ENCODE assay signal across 1 cellular context in genomic region chr11:64206457-64207246, GRCh38.
TF ChIP-seq lines count a peak whose summit lies in the region.

Gene FERMT3 (plus strand): TSS chr11:64206721. CDS start chr11:64207365, 644 bp downstream.

TF ChIP-seq in K562, 482 proteins besides CTCF, POLR2A, EP300 and RAD21 (continued from another document and continues in another):
- TF ChIP-seq, protein P1, sequence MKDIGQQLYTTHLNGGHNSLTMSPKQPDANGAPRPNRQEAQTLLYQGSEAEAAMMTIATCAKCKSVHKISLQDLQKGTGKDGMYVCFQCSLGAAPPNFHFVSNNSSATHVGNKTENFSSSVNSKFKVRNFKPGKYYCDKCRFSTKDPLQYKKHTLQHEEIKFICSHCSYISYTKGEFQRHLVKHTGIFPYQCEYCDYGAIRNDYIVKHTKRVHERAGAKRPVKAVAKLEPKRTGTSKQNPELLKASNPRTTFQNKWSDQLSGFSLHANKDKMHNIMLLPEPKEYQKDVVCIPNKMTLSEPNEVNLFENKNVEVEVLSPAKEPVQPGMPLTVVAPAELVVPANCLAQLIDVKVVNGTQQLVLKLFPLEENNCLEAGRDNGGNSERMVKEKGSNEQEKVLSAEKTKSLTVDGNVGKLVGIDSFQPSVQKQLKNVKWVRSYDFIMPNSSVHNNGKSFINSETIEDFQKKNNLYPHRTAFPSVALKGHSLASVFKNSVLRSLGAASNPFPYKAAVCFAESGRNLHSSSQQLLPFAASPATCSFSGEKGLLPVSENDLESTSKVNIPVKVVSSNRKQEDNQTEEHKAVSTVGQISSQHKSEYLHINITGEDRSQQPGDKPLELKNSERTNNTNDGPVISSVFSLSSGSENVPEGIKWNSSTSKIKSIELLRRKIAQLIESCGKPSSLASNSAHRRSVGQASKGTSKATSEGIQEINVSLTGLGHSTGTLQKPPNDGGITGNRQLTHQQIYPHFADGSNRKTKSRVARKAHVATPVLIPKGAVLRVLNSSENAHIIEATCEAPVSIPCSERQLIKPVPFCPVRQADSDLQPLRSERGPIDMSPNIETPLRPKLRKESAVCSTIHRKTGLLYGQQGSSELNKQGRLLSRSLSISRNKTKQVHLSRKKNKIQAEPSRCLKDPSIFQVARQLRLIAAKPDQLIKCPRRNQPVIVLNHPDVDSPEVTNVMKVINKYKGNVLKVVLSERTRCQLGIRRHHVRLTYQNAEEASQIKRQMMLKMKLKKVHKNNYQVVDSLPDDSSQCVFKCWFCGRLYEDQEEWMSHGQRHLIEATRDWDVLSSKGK (CRISPR knock-in tag; IDR thresholded peaks at IDR 0.05), result no peak
- no peak for TF ChIP-seq ELF1 (tag; IDR thresholded peaks at IDR 0.05)
- TF ChIP-seq POLR3A (IDR thresholded peaks at IDR 0.05; ENCODE audit: borderline replicate concordance, extremely low read depth, insufficient read depth, insufficient read length), result no peak
- no peak for TF ChIP-seq PRMT5 (CRISPR knock-in tag; IDR thresholded peaks at IDR 0.05)
- peak; percentile 74; the same call in 1 of the 2 replicates for TF ChIP-seq ZNF583 (CRISPR knock-in tag; IDR thresholded peaks at IDR 0.05)
- no peak for TF ChIP-seq IFI16 (CRISPR knock-in tag; IDR thresholded peaks at IDR 0.05)
- no peak for TF ChIP-seq OTX1 (CRISPR knock-in tag; IDR thresholded peaks at IDR 0.05)
- TF ChIP-seq BHLHE40 (IDR thresholded peaks at IDR 0.05; ENCODE audit: low read length), result peak; percentile 80
- no peak for TF ChIP-seq MEF2A (IDR thresholded peaks at IDR 0.05; ENCODE audit: control insufficient read depth, low read depth, low read length)
- peak in 1 of 2 experiments; percentile 40; a peak in 1 of 4 replicates for TF ChIP-seq KDM1A (IDR thresholded peaks at IDR 0.05)
- TF ChIP-seq BCLAF1 (IDR thresholded peaks at IDR 0.05; ENCODE audit: borderline replicate concordance in 1 of 2, control insufficient read depth in 1 of 2, low read depth in 2 of 2, low read length in 1 of 2), result 0 out of 4 replicates have a peak, but pooled peaks of 1 of the 2 experiments have one; percentile 3
- TF ChIP-seq ZC3H11A (IDR thresholded peaks at IDR 0.05; ENCODE audit: low read depth, low read length), result no peak
- TF ChIP-seq, protein P2, sequence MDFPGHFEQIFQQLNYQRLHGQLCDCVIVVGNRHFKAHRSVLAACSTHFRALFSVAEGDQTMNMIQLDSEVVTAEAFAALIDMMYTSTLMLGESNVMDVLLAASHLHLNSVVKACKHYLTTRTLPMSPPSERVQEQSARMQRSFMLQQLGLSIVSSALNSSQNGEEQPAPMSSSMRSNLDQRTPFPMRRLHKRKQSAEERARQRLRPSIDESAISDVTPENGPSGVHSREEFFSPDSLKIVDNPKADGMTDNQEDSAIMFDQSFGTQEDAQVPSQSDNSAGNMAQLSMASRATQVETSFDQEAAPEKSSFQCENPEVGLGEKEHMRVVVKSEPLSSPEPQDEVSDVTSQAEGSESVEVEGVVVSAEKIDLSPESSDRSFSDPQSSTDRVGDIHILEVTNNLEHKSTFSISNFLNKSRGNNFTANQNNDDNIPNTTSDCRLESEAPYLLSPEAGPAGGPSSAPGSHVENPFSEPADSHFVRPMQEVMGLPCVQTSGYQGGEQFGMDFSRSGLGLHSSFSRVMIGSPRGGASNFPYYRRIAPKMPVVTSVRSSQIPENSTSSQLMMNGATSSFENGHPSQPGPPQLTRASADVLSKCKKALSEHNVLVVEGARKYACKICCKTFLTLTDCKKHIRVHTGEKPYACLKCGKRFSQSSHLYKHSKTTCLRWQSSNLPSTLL (IDR thresholded peaks at IDR 0.05), result no peak
- peak; percentile 39 for TF ChIP-seq TAF9B (IDR thresholded peaks at IDR 0.05; ENCODE audit: partially characterized antibody)
- TF ChIP-seq, protein P3, sequence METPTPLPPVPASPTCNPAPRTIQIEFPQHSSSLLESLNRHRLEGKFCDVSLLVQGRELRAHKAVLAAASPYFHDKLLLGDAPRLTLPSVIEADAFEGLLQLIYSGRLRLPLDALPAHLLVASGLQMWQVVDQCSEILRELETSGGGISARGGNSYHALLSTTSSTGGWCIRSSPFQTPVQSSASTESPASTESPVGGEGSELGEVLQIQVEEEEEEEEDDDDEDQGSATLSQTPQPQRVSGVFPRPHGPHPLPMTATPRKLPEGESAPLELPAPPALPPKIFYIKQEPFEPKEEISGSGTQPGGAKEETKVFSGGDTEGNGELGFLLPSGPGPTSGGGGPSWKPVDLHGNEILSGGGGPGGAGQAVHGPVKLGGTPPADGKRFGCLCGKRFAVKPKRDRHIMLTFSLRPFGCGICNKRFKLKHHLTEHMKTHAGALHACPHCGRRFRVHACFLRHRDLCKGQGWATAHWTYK (CRISPR knock-in tag; IDR thresholded peaks at IDR 0.05), result peak; percentile 43
- TF ChIP-seq PHF21A (IDR thresholded peaks at IDR 0.05; ENCODE audit: borderline replicate concordance, low read depth), result no peak
- TF ChIP-seq ZNF764 (CRISPR knock-in tag; IDR thresholded peaks at IDR 0.05; ENCODE audit: low read depth), result no peak
- TF ChIP-seq FOXA1 (IDR thresholded peaks at IDR 0.05; ENCODE audit: borderline replicate concordance), result no peak
- TF ChIP-seq, protein P4, sequence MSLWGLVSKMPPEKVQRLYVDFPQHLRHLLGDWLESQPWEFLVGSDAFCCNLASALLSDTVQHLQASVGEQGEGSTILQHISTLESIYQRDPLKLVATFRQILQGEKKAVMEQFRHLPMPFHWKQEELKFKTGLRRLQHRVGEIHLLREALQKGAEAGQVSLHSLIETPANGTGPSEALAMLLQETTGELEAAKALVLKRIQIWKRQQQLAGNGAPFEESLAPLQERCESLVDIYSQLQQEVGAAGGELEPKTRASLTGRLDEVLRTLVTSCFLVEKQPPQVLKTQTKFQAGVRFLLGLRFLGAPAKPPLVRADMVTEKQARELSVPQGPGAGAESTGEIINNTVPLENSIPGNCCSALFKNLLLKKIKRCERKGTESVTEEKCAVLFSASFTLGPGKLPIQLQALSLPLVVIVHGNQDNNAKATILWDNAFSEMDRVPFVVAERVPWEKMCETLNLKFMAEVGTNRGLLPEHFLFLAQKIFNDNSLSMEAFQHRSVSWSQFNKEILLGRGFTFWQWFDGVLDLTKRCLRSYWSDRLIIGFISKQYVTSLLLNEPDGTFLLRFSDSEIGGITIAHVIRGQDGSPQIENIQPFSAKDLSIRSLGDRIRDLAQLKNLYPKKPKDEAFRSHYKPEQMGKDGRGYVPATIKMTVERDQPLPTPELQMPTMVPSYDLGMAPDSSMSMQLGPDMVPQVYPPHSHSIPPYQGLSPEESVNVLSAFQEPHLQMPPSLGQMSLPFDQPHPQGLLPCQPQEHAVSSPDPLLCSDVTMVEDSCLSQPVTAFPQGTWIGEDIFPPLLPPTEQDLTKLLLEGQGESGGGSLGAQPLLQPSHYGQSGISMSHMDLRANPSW (CRISPR knock-in tag; IDR thresholded peaks at IDR 0.05), result no peak
- TF ChIP-seq POLR2AphosphoS2 (IDR thresholded peaks at IDR 0.05; ENCODE audit: low read length), result peak; percentile 76; the same call in 1 of the 2 replicates
- peak in 1 of 2 experiments; percentile 38; a peak in 1 of 4 replicates for TF ChIP-seq TBL1XR1 (IDR thresholded peaks at IDR 0.05; ENCODE audit: low read length in 2 of 2)
- TF ChIP-seq RBBP5 (IDR thresholded peaks at IDR 0.05; ENCODE audit: borderline replicate concordance, insufficient read depth, low read length, poor library complexity, severe bottlenecking), result peak; percentile 63
- TF ChIP-seq HDAC8 (tag; IDR thresholded peaks at IDR 0.05), result no peak
- no peak for TF ChIP-seq RBM25 (IDR thresholded peaks at IDR 0.05; ENCODE audit: low read depth, low read length, severe bottlenecking)
- no peak for TF ChIP-seq FOXJ3 (CRISPR knock-in tag; IDR thresholded peaks at IDR 0.05)
- no peak for TF ChIP-seq PREB (CRISPR knock-in tag; IDR thresholded peaks at IDR 0.05)
- TF ChIP-seq HEY1 (CRISPR knock-in tag; IDR thresholded peaks at IDR 0.05; ENCODE audit: borderline replicate concordance), result no peak
- no peak for TF ChIP-seq MTF1 (CRISPR knock-in tag; IDR thresholded peaks at IDR 0.05; ENCODE audit: borderline replicate concordance)
- peak; percentile 65; the same call in 1 of the 2 replicates for TF ChIP-seq RNF2 (IDR thresholded peaks at IDR 0.05)
- no peak for TF ChIP-seq SFPQ (IDR thresholded peaks at IDR 0.05; ENCODE audit: low read depth, low read length)
- no peak for TF ChIP-seq ZNF436 (CRISPR knock-in tag; IDR thresholded peaks at IDR 0.05)
- TF ChIP-seq, protein P5, sequence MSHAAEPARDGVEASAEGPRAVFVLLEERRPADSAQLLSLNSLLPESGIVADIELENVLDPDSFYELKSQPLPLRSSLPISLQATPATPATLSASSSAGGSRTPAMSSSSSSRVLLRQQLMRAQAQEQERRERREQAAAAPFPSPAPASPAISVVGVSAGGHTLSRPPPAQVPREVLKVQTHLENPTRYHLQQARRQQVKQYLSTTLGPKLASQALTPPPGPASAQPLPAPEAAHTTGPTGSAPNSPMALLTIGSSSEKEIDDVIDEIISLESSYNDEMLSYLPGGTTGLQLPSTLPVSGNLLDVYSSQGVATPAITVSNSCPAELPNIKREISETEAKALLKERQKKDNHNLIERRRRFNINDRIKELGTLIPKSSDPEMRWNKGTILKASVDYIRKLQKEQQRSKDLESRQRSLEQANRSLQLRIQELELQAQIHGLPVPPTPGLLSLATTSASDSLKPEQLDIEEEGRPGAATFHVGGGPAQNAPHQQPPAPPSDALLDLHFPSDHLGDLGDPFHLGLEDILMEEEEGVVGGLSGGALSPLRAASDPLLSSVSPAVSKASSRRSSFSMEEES (CRISPR knock-in tag; IDR thresholded peaks at IDR 0.05), result no peak
- no peak for TF ChIP-seq TRIM24 (IDR thresholded peaks at IDR 0.05)
- no peak for TF ChIP-seq MCM2 (IDR thresholded peaks at IDR 0.05; ENCODE audit: low read depth)
- TF ChIP-seq, protein P6, sequence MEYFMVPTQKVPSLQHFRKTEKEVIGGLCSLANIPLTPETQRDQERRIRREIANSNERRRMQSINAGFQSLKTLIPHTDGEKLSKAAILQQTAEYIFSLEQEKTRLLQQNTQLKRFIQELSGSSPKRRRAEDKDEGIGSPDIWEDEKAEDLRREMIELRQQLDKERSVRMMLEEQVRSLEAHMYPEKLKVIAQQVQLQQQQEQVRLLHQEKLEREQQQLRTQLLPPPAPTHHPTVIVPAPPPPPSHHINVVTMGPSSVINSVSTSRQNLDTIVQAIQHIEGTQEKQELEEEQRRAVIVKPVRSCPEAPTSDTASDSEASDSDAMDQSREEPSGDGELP (CRISPR knock-in tag; IDR thresholded peaks at IDR 0.05; ENCODE audit: borderline replicate concordance), result peak; percentile 24; the same call in 1 of the 2 replicates
- TF ChIP-seq ZNF239 (CRISPR knock-in tag; IDR thresholded peaks at IDR 0.05), result no peak
- no peak for TF ChIP-seq CREB3L1 (IDR thresholded peaks at IDR 0.05; ENCODE audit: borderline replicate concordance, low read depth)
- no peak for TF ChIP-seq ZNF695 (CRISPR knock-in tag; IDR thresholded peaks at IDR 0.05)
- TF ChIP-seq, protein P7, sequence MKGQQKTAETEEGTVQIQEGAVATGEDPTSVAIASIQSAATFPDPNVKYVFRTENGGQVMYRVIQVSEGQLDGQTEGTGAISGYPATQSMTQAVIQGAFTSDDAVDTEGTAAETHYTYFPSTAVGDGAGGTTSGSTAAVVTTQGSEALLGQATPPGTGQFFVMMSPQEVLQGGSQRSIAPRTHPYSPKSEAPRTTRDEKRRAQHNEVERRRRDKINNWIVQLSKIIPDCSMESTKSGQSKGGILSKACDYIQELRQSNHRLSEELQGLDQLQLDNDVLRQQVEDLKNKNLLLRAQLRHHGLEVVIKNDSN (CRISPR knock-in tag; IDR thresholded peaks at IDR 0.05), result peak; percentile 51
